Comparison of ENCODE assay signal across 9 cellular contexts in genomic region chrX:19625612-19626011, GRCh38.
DNase-seq lines count a peak whose midpoint lies in the region; ATAC-seq and TF ChIP-seq lines count a peak whose summit lies in the region.
"Had no signal": no experiment of that assay in that cellular context is flagged by ENCODE, and none has a peak within 500 bp of the region (broad histone marks: within the 10 kb centered on the region; RNA-seq: fewer than 3 reads in every experiment).

No MANE protein-coding gene starts in this region.

- ATAC-seq in HG03521 (IDR thresholded peaks at IDR 0.05; ENCODE audit: unreplicated experiment) = no peak
- ATAC-seq in GM18907 (IDR thresholded peaks at IDR 0.05; ENCODE audit: unreplicated experiment) = no peak
- no peak for ATAC-seq in HG02610 (IDR thresholded peaks at IDR 0.05; ENCODE audit: unreplicated experiment)

- CTCF ChIA-PET in RWPE1 (lab: Yijun Ruan, JAX) = no interaction called here

- no peak for TF ChIP-seq RAD21 in neural cell (conservative IDR thresholded peaks at IDR 0.05)

- no peaks in the 10 kb centered on the region for H3K9me2 ChIP-seq in neural cell (ENCODE audit: insufficient read depth, low read length)

- no peaks in the 10 kb centered on the region for H3K27me3 ChIP-seq in ACC112 (ENCODE audit: insufficient read depth, low read length)
- no peaks in the 10 kb centered on the region for H3K27me3 ChIP-seq in neural cell (ENCODE audit: insufficient read depth, low read depth, low read length)

- H3K4me3 ChIP-seq in ACC112 (ENCODE audit: low read depth, low read length) (no peak overlapping the region), neural cell (ENCODE audit: low read length) (no peak overlapping the region)

- H2AFZ ChIP-seq in ACC112 (ENCODE audit: low read length, unreplicated experiment) (no peak overlapping the region), neural cell (ENCODE audit: low read depth, low read length) (no peak overlapping the region)

- H3K9me3 ChIP-seq in neural cell (ENCODE audit: low read length) = no peaks in the 10 kb centered on the region

- peaks cover 5% of the 10 kb centered on the region; the same call in 1 of the 2 replicates for H3K36me3 ChIP-seq in ACC112 (ENCODE audit: insufficient read depth, low read length)
- no peaks in the 10 kb centered on the region for H3K36me3 ChIP-seq in neural cell (ENCODE audit: insufficient read depth, low read length)

- TF ChIP-seq EP300 in neural cell (conservative IDR thresholded peaks at IDR 0.05; ENCODE audit: poor library complexity, severe bottlenecking) = no peak

- peak overlapping the region; percentile 64 for H3K27ac ChIP-seq in ACC112 (ENCODE audit: low read depth, low read length)
- no peak overlapping the region for H3K27ac ChIP-seq in RWPE1
- H3K27ac ChIP-seq in neural cell (ENCODE audit: low read length) = peak overlapping the region; percentile 79

- H3K4me1 ChIP-seq in ACC112 (ENCODE audit: control insufficient read depth, insufficient read depth, low read length, unreplicated experiment) = peaks cover 40% of the 10 kb centered on the region

- peak; percentile 5 for DNase-seq in RWPE1 (ENCODE audit: low spot score)
- DNase-seq in activated effector memory CD4-positive, alpha-beta T cell treated with Interleukin-2 at 50 U/mL for 16 hours = peak; percentile 14
- DNase-seq in AG08396 (ENCODE audit: low spot score) = no peak
- DNase-seq: RPMI8226 had no signal

- peaks cover 39% of the 10 kb centered on the region for H3K79me2 ChIP-seq in ACC112 (ENCODE audit: control insufficient read depth, insufficient read depth, low read length, unreplicated experiment)
- H3K79me2 ChIP-seq in neural cell (replicated peaks; ENCODE audit: insufficient read depth, low read length) = no peaks in the 10 kb centered on the region

- H3K4me2 ChIP-seq in neural cell (ENCODE audit: low read length) = no peak overlapping the region

- no peaks in the 10 kb centered on the region for H3F3A ChIP-seq in neural cell (ENCODE audit: insufficient read depth, low read length, poor library complexity, severe bottlenecking)

- H4K20me1 ChIP-seq in neural cell (ENCODE audit: insufficient read depth) = no peaks in the 10 kb centered on the region

- no peak for TF ChIP-seq CTCF in RWPE1 (conservative IDR thresholded peaks at IDR 0.05; ENCODE audit: low read depth)
- TF ChIP-seq CTCF in neural cell (IDR thresholded peaks at IDR 0.05; ENCODE audit: poor library complexity, severe bottlenecking) = no peak

- H3K9ac ChIP-seq in neural cell (ENCODE audit: low read length) = peak overlapping the region; percentile 34

- POLR2A ChIA-PET in RWPE1 (lab: Yijun Ruan, JAX; ENCODE audit: low non-redundant PET) = no interaction called here

TF ChIP-seq in neural cell, 6 proteins besides CTCF, POLR2A, EP300 and RAD21:
- TF ChIP-seq REST (IDR thresholded peaks at IDR 0.05; ENCODE audit: borderline replicate concordance) = no peak
- no peak for TF ChIP-seq POLR2AphosphoS5 (IDR thresholded peaks at IDR 0.05)
- TF ChIP-seq EZH2 (IDR thresholded peaks at IDR 0.05; ENCODE audit: borderline replicate concordance, insufficient read depth, low read length, poor library complexity, severe bottlenecking) = no peak
- TF ChIP-seq MXI1 (conservative IDR thresholded peaks at IDR 0.05; ENCODE audit: poor library complexity, severe bottlenecking) = no peak
- TF ChIP-seq SMC3 (conservative IDR thresholded peaks at IDR 0.05; ENCODE audit: poor library complexity) = no peak
- no peak for TF ChIP-seq TAF1 (IDR thresholded peaks at IDR 0.05; ENCODE audit: low read depth)
TF ChIP-seq in neural cell: peak in this region for 0.
